In genomic region chr2:63301481-63301880, GRCh38 we compare ENCODE assay signal across 23 cellular contexts.
DNase-seq lines count a peak whose midpoint lies in the region; ATAC-seq, FAIRE-seq and TF ChIP-seq lines count a peak whose summit lies in the region.
"Had no signal": no experiment of that assay in that cellular context is flagged by ENCODE, and none has a peak within 500 bp of the region (broad histone marks: within the 10 kb centered on the region; RNA-seq: fewer than 3 reads in every experiment).

No MANE protein-coding gene starts in this region.

- no peak overlapping the region for H2BK15ac ChIP-seq in H1 (ENCODE audit: low read length)

- no peak overlapping the region for H2AK5ac ChIP-seq in H1 (ENCODE audit: low read depth, low read length)

- H3K18ac ChIP-seq in H1 (ENCODE audit: extremely low read depth, low read length): no peak overlapping the region

- no peak overlapping the region for H2AFZ ChIP-seq in H1 (ENCODE audit: low read length)

- no peaks in the 10 kb centered on the region for H3K4me1 Mint-ChIP-seq in MCF 10A (ENCODE audit: insufficient read depth, unreplicated experiment)
- H3K4me1 Mint-ChIP-seq: activated T-helper 17 cell treated with anti-CD3 and anti-CD28 coated beads, Interleukin-2, amount 50 U/mL, for 72 hours; CD14-positive monocyte had no signal

- DNase-seq in MCF 10A (ENCODE audit: unreplicated experiment) (peak; percentile 11), breast epithelium (ENCODE audit: low spot score in 2 of 2) (no peak), M059J (ENCODE audit: low read depth) (peak; percentile 3), H1 (ENCODE audit: low read depth in 1 of 2, low spot score in 2 of 2) (no peak), GM20000 (ENCODE audit: low spot score) (no peak), dorsolateral prefrontal cortex (no peak)
- DNase-seq: activated CD4-positive, alpha-beta T cell treated with anti-CD3 and anti-CD28 coated beads for 1 hour; HCEC 1CT; Kasumi-1; mammary epithelial cell; NCI-H2171 treated with DMSO at 0.1 percent for 48 hours; NCI-H526 treated with DMSO at 0.1 percent for 48 hours; testis had no signal

- no peak overlapping the region for H4K5ac ChIP-seq in H1 (ENCODE audit: insufficient read length, low read depth, low read length)

- H3K56ac ChIP-seq in H1 (replicated peaks; ENCODE audit: insufficient read length, low read depth, low read length): no peak overlapping the region

- H4K91ac ChIP-seq in H1 (replicated peaks; ENCODE audit: insufficient read length, low read length): no peak overlapping the region

- no peak overlapping the region for H2BK5ac ChIP-seq in H1 (ENCODE audit: low read depth, low read length)

- H3K9ac ChIP-seq in H1 (replicated peaks in 1 of 4; ENCODE audit: extremely low read depth in 1 of 4, low read depth in 3 of 4, low read length in 3 of 4): no peak overlapping the region
- no peak overlapping the region for H3K9ac ChIP-seq in subcutaneous abdominal adipose tissue (ENCODE audit: low read length in 5 of 5)

- no peaks in the 10 kb centered on the region for H3K4me1 ChIP-seq in breast epithelium
- no peaks in the 10 kb centered on the region for H3K4me1 ChIP-seq in H1 (replicated peaks in 1 of 4; ENCODE audit: control insufficient read depth in 3 of 4, insufficient read depth in 4 of 4, low read length in 3 of 4)
- no peaks in the 10 kb centered on the region for H3K4me1 ChIP-seq in subcutaneous abdominal adipose tissue (ENCODE audit: control insufficient read depth in 5 of 5, insufficient read depth in 5 of 5, low read length in 5 of 5)
- H3K4me1 ChIP-seq: right atrium auricular region, testis had no signal

- no peaks in the 10 kb centered on the region for H3K79me1 ChIP-seq in H1 (ENCODE audit: low read depth, low read length)

- no peaks in the 10 kb centered on the region for H3K23me2 ChIP-seq in H1 (ENCODE audit: low read depth, low read length)

- CTCF ChIA-PET in MCF 10A (lab: Yijun Ruan, JAX): no interaction called here
- CTCF ChIA-PET in H1 (lab: Charles Lee; ENCODE audit: partially characterized antibody): no interaction called here

- FAIRE-seq in H1 (lab: Jason Lieb, UNC): no peak
- FAIRE-seq: HTR-8/SVneo, keratinocyte, TTC549 had no signal

- no peak for TF ChIP-seq RAD21 in H1 (IDR thresholded peaks at IDR 0.05 in 1 of 2, conservative IDR thresholded peaks at IDR 0.05 in 1 of 2; ENCODE audit: low read depth in 2 of 2, low read length in 2 of 2)

- TF ChIP-seq CTCF in MCF 10A (IDR thresholded peaks at IDR 0.05; ENCODE audit: unreplicated experiment) (no peak), breast epithelium (IDR thresholded peaks at IDR 0.05) (no peak), H1 (IDR thresholded peaks at IDR 0.05; ENCODE audit: control extremely low read depth in 1 of 3, insufficient read depth in 1 of 3, low read depth in 1 of 3, low read length in 3 of 3) (no peak), GM20000 (IDR thresholded peaks at IDR 0.05; ENCODE audit: extremely low read depth, missing control alignments) (no peak), dorsolateral prefrontal cortex (IDR thresholded peaks at IDR 0.05 in 54 of 56, conservative IDR thresholded peaks at IDR 0.05 in 2 of 56; ENCODE audit: low read depth in 1 of 56, partially characterized antibody in 56 of 56) (no peak)

- no peak overlapping the region for H2BK12ac ChIP-seq in H1 (ENCODE audit: low read depth, low read length)

- H2BK120ac ChIP-seq in H1 (replicated peaks; ENCODE audit: low read depth, low read length): no peak overlapping the region

- intact Hi-C loops in MCF 10A (cut with micrococcal nuclease) (no loop called here), breast epithelium (cut with DNase I; ENCODE audit: low total_unique reads) (no loop called here), dorsolateral prefrontal cortex (cut with DNase I) (no loop called here)

- no peak overlapping the region for H3K23ac ChIP-seq in H1 (ENCODE audit: insufficient read length)

- H3K4me2 ChIP-seq in H1 (ENCODE audit: insufficient read depth in 1 of 2, low read depth in 2 of 2, low read length in 2 of 2): no peak overlapping the region

- H4K8ac ChIP-seq in H1 (ENCODE audit: extremely low read depth, insufficient read depth, low read length): no peak overlapping the region

- no peak for TF ChIP-seq EP300 in H1 (IDR thresholded peaks at IDR 0.05; ENCODE audit: borderline replicate concordance in 1 of 2, low read depth in 2 of 2, low read length in 2 of 2)

- POLR2A ChIA-PET in MCF 10A (lab: Yijun Ruan, JAX): no interaction called here
- POLR2A ChIA-PET in H1 (lab: Charles Lee; ENCODE audit: partially characterized antibody): no interaction called here

- peaks cover 73 to 81% of the 10 kb centered on the region in 2 donors for H3K9me3 ChIP-seq in breast epithelium
- H3K9me3 ChIP-seq in H1 (ENCODE audit: insufficient read depth in 2 of 2, low read depth in 1 of 2, low read length in 1 of 2): peaks cover 47 to 55% of the 10 kb centered on the region in 2 experiments
- peaks cover 14 to 57% (median 51%) of the 10 kb centered on the region in 5 donors for H3K9me3 ChIP-seq in subcutaneous abdominal adipose tissue (ENCODE audit: control insufficient read depth in 5 of 5, low read length in 5 of 5)
- H3K9me3 ChIP-seq: testis had no signal

- ATAC-seq in GM21528 (IDR thresholded peaks at IDR 0.05; ENCODE audit: low FRiP score, unreplicated experiment): no peak
- ATAC-seq: activated T-helper 17 cell treated with anti-CD3 and anti-CD28 coated beads, Interleukin-2, amount 50 U/mL, for 72 hours; Right ventricle myocardium inferior had no signal

- H3K4ac ChIP-seq in H1 (replicated peaks; ENCODE audit: insufficient read length, low read depth, low read length): no peak overlapping the region

- H3K36me3 Mint-ChIP-seq in MCF 10A (ENCODE audit: insufficient read depth, unreplicated experiment): no peaks in the 10 kb centered on the region

- H3K4me3 Mint-ChIP-seq in MCF 10A (ENCODE audit: unreplicated experiment): no peak overlapping the region
- H3K4me3 Mint-ChIP-seq: activated T-helper 17 cell treated with anti-CD3 and anti-CD28 coated beads, Interleukin-2, amount 50 U/mL, for 72 hours; CD14-positive monocyte had no signal

- no peaks in the 10 kb centered on the region for H3K27me3 Mint-ChIP-seq in MCF 10A (ENCODE audit: insufficient read depth, unreplicated experiment)
- H3K27me3 Mint-ChIP-seq: activated T-helper 17 cell treated with anti-CD3 and anti-CD28 coated beads, Interleukin-2, amount 50 U/mL, for 72 hours had no signal

- no TSS peak for BruUV-seq in MCF 10A (replicated peaks; lab: Mats Ljungman, UMichigan)

- H3K27ac Mint-ChIP-seq in MCF 10A (ENCODE audit: low read depth, unreplicated experiment): no peak overlapping the region
- H3K27ac Mint-ChIP-seq: activated T-helper 17 cell treated with anti-CD3 and anti-CD28 coated beads, Interleukin-2, amount 50 U/mL, for 72 hours; CD14-positive monocyte had no signal

- H3K27me3 ChIP-seq in breast epithelium (no peaks in the 10 kb centered on the region), H1 (replicated peaks in 1 of 4; ENCODE audit: control insufficient read depth in 3 of 4, extremely low read depth in 1 of 4, insufficient read depth in 3 of 4, low read length in 3 of 4) (no peaks in the 10 kb centered on the region), subcutaneous abdominal adipose tissue (ENCODE audit: control insufficient read depth in 5 of 5, insufficient read depth in 4 of 5, low read length in 5 of 5) (no peaks in the 10 kb centered on the region), dorsolateral prefrontal cortex (no peaks in the 10 kb centered on the region)
- H3K27me3 ChIP-seq: cardiac muscle cell, right atrium auricular region, testis had no signal

- no peaks in the 10 kb centered on the region for H4K20me1 ChIP-seq in H1 (replicated peaks in 1 of 2; ENCODE audit: control insufficient read depth in 1 of 2, insufficient read depth in 2 of 2, low read length in 2 of 2)

- H3K79me2 ChIP-seq in H1 (ENCODE audit: control insufficient read depth in 1 of 2, insufficient read depth in 2 of 2, low read length in 2 of 2): no peaks in the 10 kb centered on the region

- H3K27ac ChIP-seq in breast epithelium: no peak overlapping the region
- H3K27ac ChIP-seq in H1 (ENCODE audit: low read depth, low read length): no peak overlapping the region
- H3K27ac ChIP-seq in subcutaneous abdominal adipose tissue (ENCODE audit: low read depth, low read length): no peak overlapping the region
- no peak overlapping the region for H3K27ac ChIP-seq in dorsolateral prefrontal cortex
- H3K27ac ChIP-seq: cardiac muscle cell, right atrium auricular region, testis had no signal

- no peak overlapping the region for H2BK20ac ChIP-seq in H1 (ENCODE audit: low read length)

- 94% methylated on average over 1 of the region's 1 CpG; no CpG with 5 or more reads in 1 of the 2 experiments for WGBS in H1 (ENCODE audit: extremely low coverage in 1 of 2, insufficient coverage in 1 of 2, insufficient read length in 1 of 2, insufficient replicate concordance in 2 of 2, low coverage in 1 of 2, low lambda C conversion rate in 2 of 2, missing lambda C conversion rate in 1 of 2), 2 experiments

- TF ChIP-seq POLR2A in breast epithelium (IDR thresholded peaks at IDR 0.05): no peak
- no peak for TF ChIP-seq POLR2A in H1 (IDR thresholded peaks at IDR 0.05; ENCODE audit: control extremely low read depth in 1 of 2, low read depth in 2 of 2, low read length in 2 of 2)

- peaks cover 10% of the 10 kb centered on the region for H3K9me3 Mint-ChIP-seq in MCF 10A (ENCODE audit: unreplicated experiment)

- H3K36me3 ChIP-seq in breast epithelium (no peaks in the 10 kb centered on the region), H1 (ENCODE audit: control insufficient read depth in 2 of 4, insufficient read depth in 4 of 4, low read length in 3 of 4) (peaks cover 0 to 46% (median 5%) of the 10 kb centered on the region in 4 experiments; a peak in 3 of 8 replicates), subcutaneous abdominal adipose tissue (ENCODE audit: control insufficient read depth in 5 of 5, insufficient read depth in 5 of 5, low read length in 5 of 5) (peaks cover 0 to 16% (median 10%) of the 10 kb centered on the region in 5 donors)
- H3K36me3 ChIP-seq: cardiac muscle cell, right atrium auricular region had no signal

- H3K4me3 ChIP-seq in breast epithelium: no peak overlapping the region
- no peak overlapping the region for H3K4me3 ChIP-seq in H1 (ENCODE audit: extremely low read depth in 1 of 4, insufficient read depth in 2 of 4, low read depth in 3 of 4, low read length in 4 of 4)
- peak overlapping the region in 4 of 5 donors; percentile 23 to 41 (median 32) for H3K4me3 ChIP-seq in subcutaneous abdominal adipose tissue (ENCODE audit: low read depth in 1 of 5, low read length in 5 of 5)
- no peak overlapping the region for H3K4me3 ChIP-seq in dorsolateral prefrontal cortex
- H3K4me3 ChIP-seq: cardiac muscle cell, right atrium auricular region, testis had no signal

- no peak overlapping the region for H3K14ac ChIP-seq in H1 (ENCODE audit: insufficient read length)

TF ChIP-seq in H1, 55 proteins besides CTCF, POLR2A, EP300 and RAD21:
- 0 out of 2 replicates have a peak, but pooled peaks have one; percentile 73 for TF ChIP-seq CBX5 (IDR thresholded peaks at IDR 0.05; ENCODE audit: low read depth, low read length)
- TF ChIP-seq ASH2L (IDR thresholded peaks at IDR 0.05; ENCODE audit: low read length): no peak

Comparison
In these comparisons a context has a peak if more than half of its experiments do, and no peak if none do; other contexts are left out.
1. DNase-seq: peak in MCF 10A (single experiment) and M059J (single experiment); none in breast epithelium (0 of 2), H1 (0 of 2), GM20000 (single experiment) and dorsolateral prefrontal cortex (0 of 10).
2. H3K4me3 ChIP-seq: peak in subcutaneous abdominal adipose tissue (4 of 5); none in breast epithelium (0 of 3), H1 (0 of 4) and dorsolateral prefrontal cortex (0 of 59).